9 cellular contexts compared by ENCODE assay signal in the genomic region with DNA sequence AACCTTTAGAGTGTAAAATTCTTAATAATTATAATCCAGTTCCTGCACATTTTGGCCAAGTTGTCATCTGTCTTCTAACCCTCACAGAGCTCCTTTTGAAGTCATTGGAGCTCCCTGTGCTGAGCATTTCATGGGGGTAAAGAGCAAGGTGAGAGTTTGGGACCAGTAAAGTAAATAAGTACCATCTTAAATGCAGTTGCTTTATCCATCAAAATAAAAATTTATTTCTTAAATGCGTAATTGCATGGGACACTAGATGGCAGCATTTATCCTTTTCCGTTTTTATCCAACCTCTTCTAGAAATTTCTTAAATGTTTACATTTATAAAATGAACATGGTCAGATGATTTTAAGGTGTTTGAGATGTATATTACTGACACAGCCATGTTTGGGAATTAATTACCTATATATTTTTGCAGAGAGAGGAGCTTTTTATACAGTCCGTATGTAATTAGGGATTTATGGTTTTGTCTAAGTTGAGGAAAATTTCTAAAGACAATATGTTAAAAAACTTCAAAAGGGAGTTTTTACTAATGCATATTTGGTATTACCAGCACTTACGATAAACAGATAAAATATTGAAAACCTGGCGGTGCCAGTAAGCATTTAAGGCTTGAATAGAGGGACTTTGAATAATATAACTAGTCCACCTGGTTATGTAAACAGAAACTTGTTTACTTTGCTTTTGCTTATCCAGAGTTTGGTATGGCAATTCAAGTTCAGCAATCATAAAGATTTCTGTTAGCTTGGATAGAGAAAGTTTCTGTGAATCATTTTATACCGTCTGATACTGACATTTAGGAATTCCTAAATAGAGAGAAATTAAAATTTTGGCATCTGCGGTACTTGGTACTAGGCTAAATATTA. TPM values are rescaled to one million over a fixed set of nuclear protein-coding genes. Genes with fewer than 3 reads are reported as not detected.
DNase-seq lines count a peak whose midpoint lies in the region; ATAC-seq and TF ChIP-seq lines count a peak whose summit lies in the region.
"Had no signal": no experiment of that assay in that cellular context is flagged by ENCODE, and none has a peak within 500 bp of the region (broad histone marks: within the 10 kb centered on the region; RNA-seq: fewer than 3 reads in every experiment).

No MANE protein-coding gene starts in this region.

- ATAC-seq in psoas muscle (no peak), GM18867 (IDR thresholded peaks at IDR 0.05; ENCODE audit: unreplicated experiment) (no peak)

- 86 to 92% (median 88%) methylated on average over 7 of the region's 7 CpGs for WGBS in psoas muscle, 3 donors

- H3K9me3 ChIP-seq in psoas muscle, result no peaks in the 10 kb centered on the region

- peaks cover 55% of the 10 kb centered on the region for H3K4me1 ChIP-seq in psoas muscle

- H3K36me3 ChIP-seq in psoas muscle (ENCODE audit: insufficient read depth in 1 of 2, low read depth in 1 of 2), result peaks cover 0 to 30% of the 10 kb centered on the region in 2 donors

- peak; percentile 26 for TF ChIP-seq CTCF in GM12865 (IDR thresholded peaks at IDR 0.05; ENCODE audit: insufficient read depth, low read depth, low read length, missing control alignments)
- peak; percentile 42 for TF ChIP-seq CTCF in psoas muscle (IDR thresholded peaks at IDR 0.05)

- H3K4me3 ChIP-seq in GM12865 (ENCODE audit: low read depth, low read length) (no peak overlapping the region), psoas muscle (no peak overlapping the region)

- intact Hi-C loops in psoas muscle (cut with DNase I), result no loop called here

- DNase-seq in GM12865 (ENCODE audit: low read depth), result peak; percentile 19
- peak; percentile 13 to 51 for DNase-seq in NCI-H526 (lab: John Stamatoyannopoulos, UW)
- DNase-seq in dermis blood vessel endothelial cell, result peak; percentile 55
- DNase-seq in psoas muscle, result no peak
- DNase-seq in retina, result no peak
- no peak for DNase-seq in SKM-1 (lab: John Stamatoyannopoulos, UW; ENCODE audit: unreplicated experiment)
- DNase-seq in D341Med (ENCODE audit: low spot score), result no peak
- DNase-seq: activated naive CD4-positive, alpha-beta T cell treated with anti-CD3 and anti-CD28 coated beads for 36 hours had no signal

- no peaks in the 10 kb centered on the region for H3K27me3 ChIP-seq in psoas muscle (ENCODE audit: insufficient read depth in 3 of 3, low read length in 2 of 3)

- H3K27ac ChIP-seq in psoas muscle, result no peak overlapping the region

RNA-seq across cellular contexts. Expression of gene ACSL3, which starts 54.5 kb away (rescaled TPM):
- total RNA-seq in dermis blood vessel endothelial cell, result 125 and 137 TPM in 2 replicates
- total RNA-seq in psoas muscle, result 100 to 1,000 TPM in 1 of 4 donors, 10 to 100 TPM in 3; 25.3 to 136 (median 46.4) TPM
- 10 to 100 TPM; 13.5 to 33.4 (median 21.9) TPM for polyA plus RNA-seq in psoas muscle

Comparison
In these comparisons a context has a peak if more than half of its experiments do, and no peak if none do; other contexts are left out.
1. DNase-seq: peak in GM12865 (single experiment), NCI-H526 (2 of 2) and dermis blood vessel endothelial cell (single experiment); none in psoas muscle (0 of 2), retina (single experiment), SKM-1 (single experiment) and D341Med (single experiment).